9 cellular contexts compared by ENCODE assay signal in genomic region chr6:39003488-39003887, GRCh38. TPM values are rescaled to one million over a fixed set of nuclear protein-coding genes. Genes with fewer than 3 reads are reported as not detected.
"Had no signal": no experiment of that assay in that cellular context is flagged by ENCODE, and none has a peak within 500 bp of the region (broad histone marks: within the 10 kb centered on the region; RNA-seq: fewer than 3 reads in every experiment).

No MANE protein-coding gene starts in this region.

- H3K9me3 Mint-ChIP-seq: GM23338, HFFc6 had no signal

- H3K27ac ChIP-seq: HL-60 had no signal

- H3K4me1 Mint-ChIP-seq: GM23338, IgD-negative memory B cell had no signal

- H3K4me3 Mint-ChIP-seq: GM23338, HFFc6, IgD-negative memory B cell had no signal

- H3K4me3 ChIP-seq: GM23338, HAP-1 had no signal

- H2AFZ ChIP-seq: GM23338 had no signal

- H3K36me3 ChIP-seq: HAP-1 had no signal

- H3K9me3 ChIP-seq: HAP-1 had no signal

- H3K36me3 Mint-ChIP-seq: IgD-negative memory B cell had no signal

- DNase-seq: H7, HFFc6, KG1 had no signal

- H3K4me2 ChIP-seq: GM23338 had no signal

- H3K27ac Mint-ChIP-seq: GM23338, HFFc6, IgD-negative memory B cell had no signal

- H3K4me1 ChIP-seq: HAP-1 had no signal

RNA-seq across cellular contexts. Expression of gene GLP1R, which starts 45.1 kb away (rescaled TPM):
- total RNA-seq: H4, HFFc6, HT1080 had no signal
- polyA plus RNA-seq: IgD-negative memory B cell had no signal
